11 cellular contexts compared by ENCODE assay signal in the genomic region with DNA sequence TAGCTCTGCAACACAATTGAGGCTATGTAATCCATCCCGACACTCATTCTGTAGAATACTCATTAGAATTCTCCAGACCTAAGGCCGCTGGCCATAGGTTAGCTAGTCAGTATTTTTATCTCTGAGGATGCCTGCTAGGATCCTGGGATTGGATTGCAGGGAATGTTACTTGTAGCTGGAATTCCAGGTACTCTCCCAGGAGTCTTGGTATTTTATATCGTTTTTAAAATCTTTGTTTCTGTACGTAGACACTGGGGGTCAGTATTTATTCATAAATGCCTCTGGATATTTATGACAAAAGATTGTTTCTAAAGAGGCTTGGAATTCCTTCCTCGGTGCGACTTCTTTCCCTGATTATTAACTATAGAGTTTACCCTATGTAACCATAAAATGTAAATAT. TPM values are rescaled to one million over a fixed set of nuclear protein-coding genes. Genes with fewer than 3 reads are reported as not detected.
A peak's percentile ranks its signal among the peaks of the same experiment; 100 is the strongest.
DNase-seq lines count a peak whose midpoint lies in the region; ATAC-seq and TF ChIP-seq lines count a peak whose summit lies in the region.
"Had no signal": no experiment of that assay in that cellular context is flagged by ENCODE, and none has a peak within 500 bp of the region (broad histone marks: within the 10 kb centered on the region; RNA-seq: fewer than 3 reads in every experiment).

No MANE protein-coding gene starts in this region.

- no peaks in the 10 kb centered on the region for H3K4me1 ChIP-seq in right lobe of liver

- ATAC-seq in right lobe of liver = peak in 3 of 4 donors; percentile 28 to 43 (median 37)
- no peak for ATAC-seq in natural killer cell
- no peak for ATAC-seq in HG03571 (IDR thresholded peaks at IDR 0.05; ENCODE audit: unreplicated experiment)
- ATAC-seq in GM21737 (IDR thresholded peaks at IDR 0.05; ENCODE audit: unreplicated experiment) = no peak

- intact Hi-C loops in right lobe of liver (cut with DNase I) = no loop called here
- intact Hi-C loops in natural killer cell (cut with micrococcal nuclease) = no loop called here

- TF ChIP-seq POLR2A in right lobe of liver (IDR thresholded peaks at IDR 0.05) = no peak

- in situ Hi-C loops in astrocyte of the spinal cord (cut with HindIII; ENCODE audit: low sequenced_read_pairs) = no loop called here

- no peaks in the 10 kb centered on the region for H3K4me1 Mint-ChIP-seq in natural killer cell

- WGBS in right lobe of liver (ENCODE audit: insufficient coverage, low coverage, low lambda C conversion rate, missing lambda C conversion rate) = 26% methylated on average over 4 of the region's 6 CpGs

- TF ChIP-seq CTCF in astrocyte of the spinal cord (IDR thresholded peaks at IDR 0.05; ENCODE audit: low read depth, low read length) = peak; percentile 20
- TF ChIP-seq CTCF in right lobe of liver (IDR thresholded peaks at IDR 0.05) = peak; percentile 16 to 31 (median 24)
- TF ChIP-seq CTCF in natural killer cell (IDR thresholded peaks at IDR 0.05) = no peak

- H3K4me3 ChIP-seq in astrocyte of the spinal cord (ENCODE audit: low read depth, low read length) (no peak overlapping the region), right lobe of liver (no peak overlapping the region)

- TF ChIP-seq RAD21 in Ishikawa (IDR thresholded peaks at IDR 0.05; ENCODE audit: low read depth) = peak; percentile 71

- no peak overlapping the region for H3K27ac Mint-ChIP-seq in natural killer cell

- H3K36me3 Mint-ChIP-seq in natural killer cell = no peaks in the 10 kb centered on the region

- no peak for TF ChIP-seq EP300 in Ishikawa (IDR thresholded peaks at IDR 0.05; ENCODE audit: borderline replicate concordance)

- no peaks in the 10 kb centered on the region for H3K36me3 ChIP-seq in right lobe of liver

- peaks cover 11 to 12% of the 10 kb centered on the region in 2 donors for H3K27me3 Mint-ChIP-seq in natural killer cell (ENCODE audit: low read depth in 2 of 2)

- H3K9me3 Mint-ChIP-seq in natural killer cell = no peaks in the 10 kb centered on the region

- no peaks in the 10 kb centered on the region for H3K27me3 ChIP-seq in right lobe of liver

- H3K4me3 Mint-ChIP-seq in natural killer cell = no peak overlapping the region

- DNase-seq in AG08395 (ENCODE audit: low spot score) (peak; percentile 58), astrocyte of the spinal cord (ENCODE audit: low read depth, low spot score) (peak; percentile 46), right lobe of liver (no peak), natural killer cell (no peak)
- DNase-seq in activated CD4-positive, alpha-beta T cell treated with anti-CD3 and anti-CD28 coated beads, Interleukin-2, amount 50 U/mL, for 48 hours = no peak
- DNase-seq: activated CD4-positive, CD25-positive, alpha-beta regulatory T cell; amniotic stem cell; NCI-H2081 had no signal

- H3K27ac ChIP-seq in right lobe of liver = no peak overlapping the region

- H3K9me3 ChIP-seq in right lobe of liver = no peaks in the 10 kb centered on the region

TF ChIP-seq in Ishikawa, 13 proteins besides CTCF, POLR2A, EP300 and RAD21:
- TF ChIP-seq CEBPB (IDR thresholded peaks at IDR 0.05) = no peak
- no peak for TF ChIP-seq CREB1 (IDR thresholded peaks at IDR 0.05; ENCODE audit: low read depth)
- no peak for TF ChIP-seq ZBTB7A (IDR thresholded peaks at IDR 0.05; ENCODE audit: low read depth)
- no peak for TF ChIP-seq EGR1 (IDR thresholded peaks at IDR 0.05)

RNA-seq across cellular contexts. Expression of gene BPGM, which starts 40.1 kb away (rescaled TPM):
- 10 to 100 TPM in 1 of 6 experiments, 1 to 10 TPM in 5; 5.9 to 10.9 (median 7.3) TPM for total RNA-seq in right lobe of liver
- total RNA-seq in natural killer cell = 10 to 100 TPM; 30.0 to 39.1 (median 31.4) TPM

Comparison
In these comparisons a context has a peak if more than half of its experiments do, and no peak if none do; other contexts are left out.
1. DNase-seq: peak in AG08395 (single experiment) and astrocyte of the spinal cord (single experiment); none in right lobe of liver (0 of 3), natural killer cell (single experiment) and activated CD4-positive, alpha-beta T cell treated with anti-CD3 and anti-CD28 coated beads, Interleukin-2, amount 50 U/mL, for 48 hours (0 of 2).
2. ATAC-seq: peak in right lobe of liver (3 of 4); none in natural killer cell (0 of 3), HG03571 (single experiment) and GM21737 (single experiment).